In genomic region chr19:16779539-16780163, GRCh38 we compare ENCODE assay signal across 9 cellular contexts.
"Had no signal": no experiment of that assay in that cellular context is flagged by ENCODE, and none has a peak within 500 bp of the region (broad histone marks: within the 10 kb centered on the region; RNA-seq: fewer than 3 reads in every experiment).

No MANE protein-coding gene starts in this region.

- H3K4me2 ChIP-seq: hepatocyte had no signal

- DNase-seq: pancreas, psoas muscle had no signal

- H3K9me3 ChIP-seq: breast epithelium, pancreas, psoas muscle, right atrium auricular region, thyroid gland, upper lobe of right lung had no signal

- FAIRE-seq: pancreas had no signal

- ATAC-seq: psoas muscle had no signal

- H2AFZ ChIP-seq: hepatocyte had no signal

- H3K4me1 ChIP-seq: breast epithelium, pancreas, psoas muscle, right atrium auricular region, thyroid gland, upper lobe of right lung had no signal

- H3K4me3 ChIP-seq: breast epithelium, coronary artery, hepatocyte, pancreas, psoas muscle, right atrium auricular region, thyroid gland, upper lobe of right lung had no signal

- H3K36me3 ChIP-seq: breast epithelium, pancreas, right atrium auricular region, thyroid gland, upper lobe of right lung had no signal

- H3K79me2 ChIP-seq: hepatocyte had no signal

- H3K27me3 ChIP-seq: breast epithelium, pancreas, right atrium auricular region, thyroid gland, upper lobe of right lung had no signal

- H3K27ac ChIP-seq: breast epithelium, coronary artery, epithelial cell of prostate, hepatocyte, pancreas, psoas muscle, right atrium auricular region, thyroid gland, upper lobe of right lung had no signal
